ENCODE assay signal across 17 cellular contexts in the genomic region with DNA sequence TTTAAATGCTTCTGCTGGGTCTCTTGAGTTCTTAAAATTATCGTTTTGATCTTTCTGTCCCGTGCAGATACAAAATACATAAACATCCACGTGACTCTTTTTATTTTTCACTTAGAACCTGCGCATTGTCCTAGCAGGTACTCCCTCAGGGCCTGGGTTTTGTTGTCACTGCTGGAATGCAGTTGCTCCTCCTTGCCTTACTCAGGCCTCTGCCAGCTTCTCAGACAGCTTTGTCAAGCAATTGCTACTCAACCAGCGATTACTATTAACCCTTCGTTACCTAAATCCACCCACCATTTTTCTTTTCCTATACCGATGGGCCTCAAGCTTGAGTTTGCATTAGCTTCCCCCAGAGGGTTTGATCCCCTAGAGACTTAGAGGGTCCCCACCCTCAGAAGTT.
A peak's percentile ranks its signal among the peaks of the same experiment; 100 is the strongest.
DNase-seq lines count a peak whose midpoint lies in the region; ATAC-seq and TF ChIP-seq lines count a peak whose summit lies in the region.
"Had no signal": no experiment of that assay in that cellular context is flagged by ENCODE, and none has a peak within 500 bp of the region (broad histone marks: within the 10 kb centered on the region; RNA-seq: fewer than 3 reads in every experiment).

No MANE protein-coding gene starts in this region.

- ATAC-seq in HG02571 (IDR thresholded peaks at IDR 0.05; ENCODE audit: unreplicated experiment) (no peak), GM21447 (IDR thresholded peaks at IDR 0.05; ENCODE audit: unreplicated experiment) (no peak)
- ATAC-seq: CD8-positive, alpha-beta T cell; HCT116; HepG2 had no signal

- POLR2A ChIA-PET in MCF 10A (lab: Yijun Ruan, JAX): no interaction called here

- H3K4me1 Mint-ChIP-seq in progenitor cell of endocrine pancreas (ENCODE audit: low read depth): peaks cover 3% of the 10 kb centered on the region
- no peaks in the 10 kb centered on the region for H3K4me1 Mint-ChIP-seq in MCF 10A (ENCODE audit: insufficient read depth, unreplicated experiment)

- peak; percentile 27 for DNase-seq in H7
- peak; percentile 50 for DNase-seq in SK-N-DZ (ENCODE audit: low spot score)
- peak; percentile 84 for DNase-seq in islet precursor cell
- no peak for DNase-seq in progenitor cell of endocrine pancreas (ENCODE audit: low spot score, unreplicated experiment)
- DNase-seq in MCF 10A (ENCODE audit: unreplicated experiment): no peak
- DNase-seq: CD8-positive, alpha-beta T cell; KG1; MV-4-11; NCI-H187; NCI-H446 treated with DMSO at 0.1 percent for 48 hours; SHP77; SK-N-SH had no signal

- TF ChIP-seq CTCF in progenitor cell of endocrine pancreas (IDR thresholded peaks at IDR 0.05; ENCODE audit: unreplicated experiment) (no peak), MCF 10A (IDR thresholded peaks at IDR 0.05; ENCODE audit: unreplicated experiment) (no peak)

- no peak overlapping the region for H3K4me3 ChIP-seq in H7 (ENCODE audit: insufficient read depth, low read depth, low read length)
- H3K4me3 ChIP-seq: BLaER1 treated with 17β-estradiol and CSF1 and Interleukin-3, amounts not matched to agents 10 nM and 100 nM had no signal

- CTCF ChIA-PET in MCF 10A (lab: Yijun Ruan, JAX): no interaction called here

- intact Hi-C loops in MCF 10A (cut with micrococcal nuclease): no loop called here

- peak overlapping the region; percentile 71 for H3K27ac Mint-ChIP-seq in progenitor cell of endocrine pancreas
- H3K27ac Mint-ChIP-seq in MCF 10A (ENCODE audit: low read depth, unreplicated experiment): no peak overlapping the region
- H3K27ac Mint-ChIP-seq: CD8-positive, alpha-beta T cell had no signal

- H3K9me3 Mint-ChIP-seq in progenitor cell of endocrine pancreas (ENCODE audit: low read depth) (no peaks in the 10 kb centered on the region), MCF 10A (ENCODE audit: unreplicated experiment) (peaks cover 12% of the 10 kb centered on the region)

- H3K36me3 Mint-ChIP-seq in progenitor cell of endocrine pancreas (ENCODE audit: insufficient read depth) (no peaks in the 10 kb centered on the region), MCF 10A (ENCODE audit: insufficient read depth, unreplicated experiment) (no peaks in the 10 kb centered on the region)
- H3K36me3 Mint-ChIP-seq: CD8-positive, alpha-beta T cell had no signal

- no peaks in the 10 kb centered on the region for H3K27me3 ChIP-seq in H7 (ENCODE audit: control insufficient read depth, insufficient read depth, low read length)
- H3K27me3 ChIP-seq: BLaER1 treated with 17β-estradiol and CSF1 and Interleukin-3, amounts not matched to agents 10 nM and 100 nM had no signal

- BruUV-seq in MCF 10A (replicated peaks; lab: Mats Ljungman, UMichigan): no TSS peak

- H3K4me3 Mint-ChIP-seq in progenitor cell of endocrine pancreas (ENCODE audit: low read depth) (no peak overlapping the region), MCF 10A (ENCODE audit: unreplicated experiment) (no peak overlapping the region)
- H3K4me3 Mint-ChIP-seq: CD8-positive, alpha-beta T cell had no signal

- H3K36me3 ChIP-seq in H7 (replicated peaks; ENCODE audit: control insufficient read depth, insufficient read depth, low read length): no peaks in the 10 kb centered on the region
- H3K36me3 ChIP-seq: BLaER1 treated with 17β-estradiol and CSF1 and Interleukin-3, amounts not matched to agents 10 nM and 100 nM had no signal

- H3K27me3 Mint-ChIP-seq in progenitor cell of endocrine pancreas (peaks cover 13% of the 10 kb centered on the region), MCF 10A (ENCODE audit: insufficient read depth, unreplicated experiment) (no peaks in the 10 kb centered on the region)

Comparison
In these comparisons a context has a peak if more than half of its experiments do, and no peak if none do; other contexts are left out.
1. DNase-seq: peak in H7 (single experiment), SK-N-DZ (single experiment) and islet precursor cell (single experiment); none in progenitor cell of endocrine pancreas (single experiment) and MCF 10A (single experiment).